ENCODE assay signal across 17 cellular contexts in genomic region chr10:9734218-9734617, GRCh38.
DNase-seq lines count a peak whose midpoint lies in the region; ATAC-seq and TF ChIP-seq lines count a peak whose summit lies in the region.
"Had no signal": no experiment of that assay in that cellular context is flagged by ENCODE, and none has a peak within 500 bp of the region (broad histone marks: within the 10 kb centered on the region; RNA-seq: fewer than 3 reads in every experiment).

No MANE protein-coding gene starts in this region.

- H3K27ac Mint-ChIP-seq in type B pancreatic cell = peak overlapping the region; percentile 82
- no peak overlapping the region for H3K27ac Mint-ChIP-seq in mesothelial cell of epicardium
- H3K27ac Mint-ChIP-seq: CD14-positive monocyte; CD4-positive, alpha-beta memory T cell; IgD-negative memory B cell had no signal

- H3K36me3 Mint-ChIP-seq in type B pancreatic cell = no peaks in the 10 kb centered on the region
- no peaks in the 10 kb centered on the region for H3K36me3 Mint-ChIP-seq in mesothelial cell of epicardium
- H3K36me3 Mint-ChIP-seq: CD14-positive monocyte; CD4-positive, alpha-beta memory T cell; IgD-negative memory B cell had no signal

- no peaks in the 10 kb centered on the region for H3K79me2 ChIP-seq in hepatocyte
- no peaks in the 10 kb centered on the region for H3K79me2 ChIP-seq in parathyroid adenoma

- DNase-seq in ELF-1 (ENCODE audit: low read depth, low spot score) (peak; percentile 9), hepatocyte (ENCODE audit: low spot score) (no peak), type B pancreatic cell (ENCODE audit: extremely low spot score, unreplicated experiment) (no peak), mesothelial cell of epicardium (ENCODE audit: low spot score in 2 of 2, unreplicated experiment in 2 of 2) (no peak)
- DNase-seq: 8988T; Calu3; CD4-positive, alpha-beta memory T cell; DMS79 treated with DMSO at 0.1 percent for 48 hours had no signal

- no peaks in the 10 kb centered on the region for H3K9me3 ChIP-seq in hepatocyte (ENCODE audit: low read depth)
- H3K9me3 ChIP-seq in parathyroid adenoma (ENCODE audit: control insufficient read depth, low read length) = no peaks in the 10 kb centered on the region
- H3K9me3 ChIP-seq: BLaER1, HAP-1 had no signal

- peak overlapping the region; percentile 58 for H3K4me3 Mint-ChIP-seq in type B pancreatic cell
- no peak overlapping the region for H3K4me3 Mint-ChIP-seq in mesothelial cell of epicardium
- H3K4me3 Mint-ChIP-seq: CD14-positive monocyte; CD4-positive, alpha-beta memory T cell; IgD-negative memory B cell had no signal

- H3K9me3 Mint-ChIP-seq in type B pancreatic cell (no peaks in the 10 kb centered on the region), mesothelial cell of epicardium (peaks cover 4% of the 10 kb centered on the region)

- H2AFZ ChIP-seq in hepatocyte (no peak overlapping the region), parathyroid adenoma (peak overlapping the region; percentile 9)

- no peaks in the 10 kb centered on the region for H4K20me1 ChIP-seq in hepatocyte (ENCODE audit: insufficient read depth, poor library complexity, severe bottlenecking)
- H4K20me1 ChIP-seq: BLaER1 had no signal

- no peaks in the 10 kb centered on the region for H3K9me2 ChIP-seq in hepatocyte (replicated peaks; ENCODE audit: insufficient read depth)

- peak overlapping the region; percentile 43 for H3K4me2 ChIP-seq in hepatocyte
- no peak overlapping the region for H3K4me2 ChIP-seq in parathyroid adenoma (ENCODE audit: low read length)
- H3K4me2 ChIP-seq: BLaER1 had no signal

- no peak overlapping the region for H3K4me3 ChIP-seq in hepatocyte
- no peak overlapping the region for H3K4me3 ChIP-seq in parathyroid adenoma (ENCODE audit: low read depth, low read length)
- H3K4me3 ChIP-seq: BLaER1, GM12878, HAP-1 had no signal

- H3K27me3 Mint-ChIP-seq in type B pancreatic cell (no peaks in the 10 kb centered on the region), mesothelial cell of epicardium (ENCODE audit: low read depth) (no peaks in the 10 kb centered on the region)
- H3K27me3 Mint-ChIP-seq: CD4-positive, alpha-beta memory T cell; IgD-negative memory B cell had no signal

- no peaks in the 10 kb centered on the region for H3K36me3 ChIP-seq in hepatocyte (replicated peaks; ENCODE audit: insufficient read depth, low read depth)
- H3K36me3 ChIP-seq in parathyroid adenoma (ENCODE audit: control insufficient read depth, insufficient read depth, low read length) = no peaks in the 10 kb centered on the region
- H3K36me3 ChIP-seq: BLaER1, HAP-1 had no signal

- TF ChIP-seq CTCF in hepatocyte (IDR thresholded peaks at IDR 0.05; ENCODE audit: poor library complexity) = no peak
- no peak for TF ChIP-seq CTCF in parathyroid adenoma (IDR thresholded peaks at IDR 0.05)
- TF ChIP-seq CTCF in type B pancreatic cell (conservative IDR thresholded peaks at IDR 0.05) = no peak
- TF ChIP-seq CTCF in mesothelial cell of epicardium (IDR thresholded peaks at IDR 0.05; ENCODE audit: unreplicated experiment) = no peak

- no peaks in the 10 kb centered on the region for H3K27me3 ChIP-seq in hepatocyte
- no peaks in the 10 kb centered on the region for H3K27me3 ChIP-seq in parathyroid adenoma (ENCODE audit: control insufficient read depth, insufficient read depth, low read length)
- H3K27me3 ChIP-seq: BLaER1 had no signal

- WGBS in hepatocyte (ENCODE audit: low lambda C conversion rate, missing lambda C conversion rate) = 59% methylated on average over 5 of the region's 5 CpGs

- no peak overlapping the region for H3K9ac ChIP-seq in parathyroid adenoma
- H3K9ac ChIP-seq: BLaER1 had no signal

- no peaks in the 10 kb centered on the region for H3K4me1 Mint-ChIP-seq in type B pancreatic cell (ENCODE audit: unreplicated experiment)
- peaks cover 10% of the 10 kb centered on the region for H3K4me1 Mint-ChIP-seq in mesothelial cell of epicardium
- H3K4me1 Mint-ChIP-seq: CD14-positive monocyte; CD4-positive, alpha-beta memory T cell; IgD-negative memory B cell had no signal

- H3K27ac ChIP-seq in hepatocyte = no peak overlapping the region
- no peak overlapping the region for H3K27ac ChIP-seq in parathyroid adenoma
- H3K27ac ChIP-seq: BLaER1 had no signal

- H3K4me1 ChIP-seq in hepatocyte (ENCODE audit: insufficient read depth) = no peaks in the 10 kb centered on the region
- no peaks in the 10 kb centered on the region for H3K4me1 ChIP-seq in parathyroid adenoma
- H3K4me1 ChIP-seq: BLaER1, HAP-1 had no signal

- ATAC-seq in HG03175 (IDR thresholded peaks at IDR 0.05; ENCODE audit: unreplicated experiment) (no peak), HG02870 (IDR thresholded peaks at IDR 0.05; ENCODE audit: unreplicated experiment) (no peak)
- ATAC-seq: GM12878, HepG2 had no signal
